In the genomic region with DNA sequence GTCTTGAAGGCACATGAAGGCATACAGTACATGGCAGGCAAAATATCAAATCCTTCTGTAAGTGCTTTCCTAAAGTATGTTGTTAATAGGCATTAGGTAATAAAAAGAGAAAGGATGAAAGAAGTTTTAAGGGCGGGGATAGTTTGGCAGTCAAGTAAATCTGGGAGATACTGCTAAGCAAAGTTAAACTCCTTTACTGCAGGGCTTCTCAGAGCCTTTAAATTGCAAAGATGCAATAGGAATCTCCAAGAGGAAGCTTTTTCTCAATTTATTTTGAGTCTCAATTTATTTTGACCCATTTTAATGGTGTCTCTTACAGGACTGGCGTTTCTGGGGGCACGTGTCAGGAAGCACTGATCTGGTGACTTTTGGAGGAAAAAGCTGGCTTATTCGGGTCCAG, we compare ENCODE assay signal across 5 cellular contexts.
"Had no signal": no experiment of that assay in that cellular context is flagged by ENCODE, and none has a peak within 500 bp of the region (broad histone marks: within the 10 kb centered on the region; RNA-seq: fewer than 3 reads in every experiment).

No MANE protein-coding gene starts in this region.

- H3K9me3 Mint-ChIP-seq: HFFc6 had no signal

- H3K9me3 ChIP-seq: HAP-1 had no signal

- H3K27ac Mint-ChIP-seq: HFFc6 had no signal

- H3K4me3 Mint-ChIP-seq: HFFc6 had no signal

- DNase-seq: GOT3, HFFc6, IMR-90, KBM-7 had no signal

- H3K4me3 ChIP-seq: HAP-1 had no signal

- H3K36me3 ChIP-seq: HAP-1 had no signal
